In genomic region chr3:157127831-157128767, GRCh38 we compare ENCODE assay signal across 8 cellular contexts. TPM values are rescaled to one million over a fixed set of nuclear protein-coding genes. Genes with fewer than 3 reads are reported as not detected.
A peak's percentile ranks its signal among the peaks of the same experiment; 100 is the strongest.
DNase-seq lines count a peak whose midpoint lies in the region; ATAC-seq, FAIRE-seq and TF ChIP-seq lines count a peak whose summit lies in the region.

No MANE protein-coding gene starts in this region.

- H3K9ac ChIP-seq in SU-DHL-6 (ENCODE audit: low read length) (no peak overlapping the region), keratinocyte (ENCODE audit: control insufficient read depth, extremely low read depth, insufficient read depth, low read length) (peak overlapping the region; percentile 88)

- H3K4me1 ChIP-seq in adrenal gland (replicated peaks in 1 of 2) (peaks cover 11 to 32% of the 10 kb centered on the region in 2 donors), keratinocyte (ENCODE audit: control insufficient read depth, extremely low read depth, insufficient read depth, low read length) (peaks cover 98% of the 10 kb centered on the region)

- peak; percentile 39 for ATAC-seq in HG02870 (IDR thresholded peaks at IDR 0.05; ENCODE audit: unreplicated experiment)

- no peaks in the 10 kb centered on the region for H4K20me1 ChIP-seq in SU-DHL-6 (ENCODE audit: low read depth, low read length)
- no peaks in the 10 kb centered on the region for H4K20me1 ChIP-seq in keratinocyte (ENCODE audit: control insufficient read depth, extremely low read depth, insufficient read depth, low read length)

- intact Hi-C loops in adrenal gland (cut with DNase I): no loop called here

- H3K79me2 ChIP-seq in SU-DHL-6 (ENCODE audit: insufficient read depth, low read length): no peaks in the 10 kb centered on the region
- H3K79me2 ChIP-seq in keratinocyte (ENCODE audit: control insufficient read depth, insufficient read depth, low read length): no peaks in the 10 kb centered on the region

- H2AFZ ChIP-seq in SU-DHL-6 (ENCODE audit: low read depth, low read length, severe bottlenecking) (peak overlapping the region; percentile 78), keratinocyte (ENCODE audit: control insufficient read depth, low read length) (no peak overlapping the region)

- no peaks in the 10 kb centered on the region for H3K9me1 ChIP-seq in keratinocyte (ENCODE audit: control insufficient read depth, extremely low read depth, insufficient read depth, low read length)

- peak; percentile 78 for FAIRE-seq in keratinocyte (lab: Jason Lieb, UNC)

- H3F3A ChIP-seq in SU-DHL-6 (ENCODE audit: insufficient read depth): no peaks in the 10 kb centered on the region

- DNase-seq in DMS53 treated with DMSO at 0.1 percent for 48 hours (lab: John Stamatoyannopoulos, UW; ENCODE audit: unreplicated experiment) (peak; percentile 73), adrenal gland (peak; percentile 85 to 96 (median 95)), keratinocyte (ENCODE audit: low read depth, low spot score) (peak; percentile 91), NCI-H1694 treated with DMSO at 0.1 percent for 48 hours (lab: John Stamatoyannopoulos, UW) (no peak), RPMI8226 (no peak)
- DNase-seq in stimulated activated CD4-positive, alpha-beta T cell treated with anti-CD3 and anti-CD28 coated beads, Interleukin-4, amount 100 ng/mL, for 4 hours: peak; percentile 27 to 63

- H3K36me3 ChIP-seq in SU-DHL-6 (ENCODE audit: low read length) (no peaks in the 10 kb centered on the region), adrenal gland (replicated peaks in 1 of 2) (no peaks in the 10 kb centered on the region), keratinocyte (ENCODE audit: control insufficient read depth in 2 of 2, extremely low read depth in 1 of 2, insufficient read depth in 2 of 2, low read length in 2 of 2) (no peaks in the 10 kb centered on the region)

- dilution Hi-C loops in keratinocyte (cut with MboI; ENCODE audit: extremely low pct_ligation_motif_present, low sequenced_read_pairs): no loop called here

- TF ChIP-seq POLR2A in adrenal gland (IDR thresholded peaks at IDR 0.05): peak in 1 of 2 donors; percentile 33

- H3K27ac ChIP-seq in SU-DHL-6 (ENCODE audit: low read depth, low read length) (no peak overlapping the region), adrenal gland (peak overlapping the region; percentile 40 to 90 (median 56)), keratinocyte (ENCODE audit: control insufficient read depth, insufficient read depth, low read length) (peak overlapping the region; percentile 100)

- no peaks in the 10 kb centered on the region for H3K27me3 ChIP-seq in SU-DHL-6 (ENCODE audit: low read length)
- no peaks in the 10 kb centered on the region for H3K27me3 ChIP-seq in adrenal gland
- H3K27me3 ChIP-seq in keratinocyte (ENCODE audit: control insufficient read depth, extremely low read depth, insufficient read depth, low read length): no peaks in the 10 kb centered on the region

- 27 to 40% (median 36%) methylated on average over 5 to 8 of the region's 8 CpGs for WGBS in adrenal gland, 4 donors

- no peak overlapping the region for H3K4me2 ChIP-seq in SU-DHL-6 (ENCODE audit: low read depth, low read length, poor library complexity, severe bottlenecking)
- H3K4me2 ChIP-seq in keratinocyte (ENCODE audit: control insufficient read depth, extremely low read depth, insufficient read depth, low read depth, low read length): peak overlapping the region; percentile 69

- TF ChIP-seq CTCF in SU-DHL-6 (IDR thresholded peaks at IDR 0.05; ENCODE audit: insufficient read depth, low read length, poor library complexity, severe bottlenecking) (no peak), adrenal gland (IDR thresholded peaks at IDR 0.05) (peak in 2 of 6 experiments; percentile 11 to 18), keratinocyte (optimal IDR thresholded peaks at IDR 0.05 in 1 of 3, IDR thresholded peaks at IDR 0.05 in 1 of 3, conservative IDR thresholded peaks at IDR 0.05 in 1 of 3; ENCODE audit: extremely low read depth in 1 of 3, insufficient read depth in 2 of 3, low read length in 3 of 3) (no peak)

- no peaks in the 10 kb centered on the region for H3K9me2 ChIP-seq in SU-DHL-6 (replicated peaks; ENCODE audit: insufficient read depth, low read length)

- H3K9me3 ChIP-seq in SU-DHL-6 (ENCODE audit: insufficient read depth, low read length) (no peaks in the 10 kb centered on the region), adrenal gland (replicated peaks in 1 of 3) (no peaks in the 10 kb centered on the region), keratinocyte (ENCODE audit: control insufficient read depth, low read depth, low read length) (no peaks in the 10 kb centered on the region)

- H3K4me3 ChIP-seq in SU-DHL-6 (ENCODE audit: insufficient read depth, low read length, poor library complexity, severe bottlenecking) (no peak overlapping the region), adrenal gland (no peak overlapping the region), keratinocyte (ENCODE audit: control insufficient read depth in 2 of 3, extremely low read depth in 1 of 3, insufficient read depth in 2 of 3, low read depth in 1 of 3, low read length in 3 of 3) (peak overlapping the region in 2 of 3 experiments; percentile 21 to 29)

RNA-seq across cellular contexts. Expression of gene CCNL1, which starts 31.8 kb away (rescaled TPM):
- 100 to 1,000 TPM in 4 of 8 donors, 10 to 100 TPM in 4; 50.1 to 223 (median 96.7) TPM for total RNA-seq in adrenal gland
- polyA plus RNA-seq in adrenal gland (100 to 1,000 TPM in 1 of 3 donors, 10 to 100 TPM in 2; 67.0 to 200 (median 97.9) TPM), keratinocyte (59.1 to 136 TPM (median 118 TPM) in 3 replicates)
- polyA plus RNA-seq in keratinocyte (2011; ENCODE audit: low read depth): 698 TPM
- 11.9 and 23.3 TPM in 2 replicates for polyA plus RNA-seq in keratinocyte (2011; cell fraction: cytosol; rRNA removed)
- polyA plus RNA-seq in keratinocyte (2011; cell fraction: nucleus; rRNA removed): 262 and 357 TPM in 2 replicates
- polyA plus RNA-seq in keratinocyte (2012; ENCODE audit: low replicate concordance): 33.1 and 117 TPM in 2 replicates
- polyA minus RNA-seq in keratinocyte: 27.8 to 153 TPM (median 85.5 TPM) in 3 replicates
- 33.8 TPM for polyA minus RNA-seq in keratinocyte (2011; cell fraction: cytosol; rRNA and poly(A)+ RNA removed)
- 279 and 325 TPM in 2 replicates for polyA minus RNA-seq in keratinocyte (2011; cell fraction: nucleus; rRNA and poly(A)+ RNA removed)

Comparison
In these comparisons a context has a peak if more than half of its experiments do, and no peak if none do; other contexts are left out.
1. DNase-seq: peak in DMS53 treated with DMSO at 0.1 percent for 48 hours (single experiment), adrenal gland (7 of 7), keratinocyte (single experiment) and stimulated activated CD4-positive, alpha-beta T cell treated with anti-CD3 and anti-CD28 coated beads, Interleukin-4, amount 100 ng/mL, for 4 hours (2 of 2); none in NCI-H1694 treated with DMSO at 0.1 percent for 48 hours (single experiment) and RPMI8226 (single experiment).
2. H3K4me3 ChIP-seq: peak in keratinocyte (2 of 3); none in SU-DHL-6 (single experiment) and adrenal gland (0 of 4).